1 cellular context compared by ENCODE assay signal in the genomic region with DNA sequence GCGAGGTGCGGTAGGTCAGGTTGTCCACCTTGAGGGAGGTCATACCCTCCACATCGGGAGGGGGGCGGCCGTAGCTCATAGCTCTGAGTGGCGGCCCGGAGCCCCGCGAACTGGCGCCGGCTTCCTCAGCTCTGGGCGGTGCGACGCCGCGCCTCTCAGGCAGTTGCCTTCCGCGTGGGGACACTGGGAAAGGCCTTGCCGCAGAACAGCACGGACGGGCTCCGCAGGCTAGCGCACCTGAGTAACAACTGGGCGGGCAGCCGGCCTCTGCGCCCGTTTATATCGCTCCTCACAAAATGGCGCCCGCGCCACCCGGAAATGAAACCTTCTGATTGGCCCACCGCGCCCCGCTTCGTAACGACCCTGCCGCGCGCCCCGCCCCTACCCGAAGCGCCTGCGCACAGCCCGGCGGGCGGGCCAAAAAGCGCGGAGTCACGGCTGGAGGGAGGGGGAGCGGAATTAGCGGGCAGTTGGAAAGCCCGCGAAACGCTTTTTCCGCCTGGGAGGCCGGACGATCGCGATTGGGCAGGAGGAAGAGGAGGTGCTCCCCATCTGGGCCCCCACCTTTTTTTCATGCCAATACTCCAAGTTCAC.
TF ChIP-seq lines count a peak whose summit lies in the region.

A gene with protein sequence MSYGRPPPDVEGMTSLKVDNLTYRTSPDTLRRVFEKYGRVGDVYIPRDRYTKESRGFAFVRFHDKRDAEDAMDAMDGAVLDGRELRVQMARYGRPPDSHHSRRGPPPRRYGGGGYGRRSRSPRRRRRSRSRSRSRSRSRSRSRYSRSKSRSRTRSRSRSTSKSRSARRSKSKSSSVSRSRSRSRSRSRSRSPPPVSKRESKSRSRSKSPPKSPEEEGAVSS (minus strand): TSS at position 250 of the 594 bp plus-strand sequence. CDS start 171 bp downstream, at position 79.

TF ChIP-seq in A549, 52 proteins besides CTCF, POLR2A, EP300 and RAD21 (continued from another document):
- TF ChIP-seq, protein P1, sequence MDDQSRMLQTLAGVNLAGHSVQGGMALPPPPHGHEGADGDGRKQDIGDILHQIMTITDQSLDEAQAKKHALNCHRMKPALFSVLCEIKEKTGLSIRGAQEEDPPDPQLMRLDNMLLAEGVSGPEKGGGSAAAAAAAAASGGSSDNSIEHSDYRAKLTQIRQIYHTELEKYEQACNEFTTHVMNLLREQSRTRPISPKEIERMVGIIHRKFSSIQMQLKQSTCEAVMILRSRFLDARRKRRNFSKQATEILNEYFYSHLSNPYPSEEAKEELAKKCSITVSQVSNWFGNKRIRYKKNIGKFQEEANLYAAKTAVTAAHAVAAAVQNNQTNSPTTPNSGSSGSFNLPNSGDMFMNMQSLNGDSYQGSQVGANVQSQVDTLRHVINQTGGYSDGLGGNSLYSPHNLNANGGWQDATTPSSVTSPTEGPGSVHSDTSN (IDR thresholded peaks at IDR 0.05): peak; percentile 83; the same call in 1 of the 2 replicates
- TF ChIP-seq RCOR1 (IDR thresholded peaks at IDR 0.05; ENCODE audit: low read depth, low read length) (no peak), RFX5 (IDR thresholded peaks at IDR 0.05) (peak; percentile 43), TFCP2L1 (CRISPR knock-in tag; IDR thresholded peaks at IDR 0.05) (0 out of 2 replicates have a peak, but pooled peaks have one; percentile 62), CHD4 (IDR thresholded peaks at IDR 0.05; ENCODE audit: borderline replicate concordance) (no peak), NPAS2 (CRISPR knock-in tag; IDR thresholded peaks at IDR 0.05; ENCODE audit: borderline replicate concordance) (no peak), CEBPB (IDR thresholded peaks at IDR 0.05) (0 out of 4 replicates have a peak, but pooled peaks of 1 of the 2 experiments have one; percentile 15), HOXB5 (CRISPR knock-in tag; IDR thresholded peaks at IDR 0.05) (peak; percentile 81; the same call in 1 of the 2 replicates), GATA3 (IDR thresholded peaks at IDR 0.05; ENCODE audit: borderline replicate concordance) (peak; percentile 28; the same call in 1 of the 2 replicates), CHD2 (IDR thresholded peaks at IDR 0.05; ENCODE audit: low read length, partially characterized antibody) (peak; percentile 25), SMC3 (IDR thresholded peaks at IDR 0.05) (no peak), ZFP36 (IDR thresholded peaks at IDR 0.05; ENCODE audit: borderline replicate concordance, partially characterized antibody) (no peak), HDAC2 (IDR thresholded peaks at IDR 0.05) (no peak), ZC3H11A (IDR thresholded peaks at IDR 0.05) (no peak; the same call in 1 of the 2 replicates), NR3C1 (IDR thresholded peaks at IDR 0.05) (no peak), CBX8 (IDR thresholded peaks at IDR 0.05) (no peak), FOSL2 (IDR thresholded peaks at IDR 0.05) (no peak), FOSL2 (CRISPR knock-in tag; IDR thresholded peaks at IDR 0.05) (peak; percentile 47; the same call in 1 of the 2 replicates), MYC (IDR thresholded peaks at IDR 0.05; ENCODE audit: borderline replicate concordance, low read length) (no peak; the same call in 1 of the 2 replicates), RARB (CRISPR knock-in tag; IDR thresholded peaks at IDR 0.05) (peak; percentile 84), TP53 (CRISPR knock-in tag; IDR thresholded peaks at IDR 0.05) (no peak; the same call in 1 of the 2 replicates), CBX2 (IDR thresholded peaks at IDR 0.05; ENCODE audit: borderline replicate concordance, low read depth) (no peak), MAFK (IDR thresholded peaks at IDR 0.05; ENCODE audit: partially characterized antibody) (peak; percentile 99), HOXA7 (CRISPR knock-in tag; IDR thresholded peaks at IDR 0.05) (peak; percentile 84), ESRRA (IDR thresholded peaks at IDR 0.05; ENCODE audit: borderline replicate concordance, low read length) (no peak), HEYL (CRISPR knock-in tag; IDR thresholded peaks at IDR 0.05) (no peak), PHF8 (IDR thresholded peaks at IDR 0.05; ENCODE audit: borderline replicate concordance, low read depth) (peak; percentile 100), HOXB13 (CRISPR knock-in tag; IDR thresholded peaks at IDR 0.05; ENCODE audit: low read depth) (no peak), FOXS1 (CRISPR knock-in tag; IDR thresholded peaks at IDR 0.05) (0 out of 2 replicates have a peak, but pooled peaks have one; percentile 19), FOSB (CRISPR knock-in tag; IDR thresholded peaks at IDR 0.05) (peak; percentile 94), BHLHE40 (IDR thresholded peaks at IDR 0.05; ENCODE audit: low read depth, low read length) (no peak), RNF2 (IDR thresholded peaks at IDR 0.05; ENCODE audit: borderline replicate concordance, low read depth) (no peak), ZNF302 (CRISPR knock-in tag; IDR thresholded peaks at IDR 0.05) (no peak), KDM5A (IDR thresholded peaks at IDR 0.05) (no peak), POLR2AphosphoS2 (conservative IDR thresholded peaks at IDR 0.05; ENCODE audit: low read length) (no peak; the same call in 1 of the 2 replicates), KDM1A (IDR thresholded peaks at IDR 0.05; ENCODE audit: low read depth) (no peak)
- TF ChIP-seq, protein P2, sequence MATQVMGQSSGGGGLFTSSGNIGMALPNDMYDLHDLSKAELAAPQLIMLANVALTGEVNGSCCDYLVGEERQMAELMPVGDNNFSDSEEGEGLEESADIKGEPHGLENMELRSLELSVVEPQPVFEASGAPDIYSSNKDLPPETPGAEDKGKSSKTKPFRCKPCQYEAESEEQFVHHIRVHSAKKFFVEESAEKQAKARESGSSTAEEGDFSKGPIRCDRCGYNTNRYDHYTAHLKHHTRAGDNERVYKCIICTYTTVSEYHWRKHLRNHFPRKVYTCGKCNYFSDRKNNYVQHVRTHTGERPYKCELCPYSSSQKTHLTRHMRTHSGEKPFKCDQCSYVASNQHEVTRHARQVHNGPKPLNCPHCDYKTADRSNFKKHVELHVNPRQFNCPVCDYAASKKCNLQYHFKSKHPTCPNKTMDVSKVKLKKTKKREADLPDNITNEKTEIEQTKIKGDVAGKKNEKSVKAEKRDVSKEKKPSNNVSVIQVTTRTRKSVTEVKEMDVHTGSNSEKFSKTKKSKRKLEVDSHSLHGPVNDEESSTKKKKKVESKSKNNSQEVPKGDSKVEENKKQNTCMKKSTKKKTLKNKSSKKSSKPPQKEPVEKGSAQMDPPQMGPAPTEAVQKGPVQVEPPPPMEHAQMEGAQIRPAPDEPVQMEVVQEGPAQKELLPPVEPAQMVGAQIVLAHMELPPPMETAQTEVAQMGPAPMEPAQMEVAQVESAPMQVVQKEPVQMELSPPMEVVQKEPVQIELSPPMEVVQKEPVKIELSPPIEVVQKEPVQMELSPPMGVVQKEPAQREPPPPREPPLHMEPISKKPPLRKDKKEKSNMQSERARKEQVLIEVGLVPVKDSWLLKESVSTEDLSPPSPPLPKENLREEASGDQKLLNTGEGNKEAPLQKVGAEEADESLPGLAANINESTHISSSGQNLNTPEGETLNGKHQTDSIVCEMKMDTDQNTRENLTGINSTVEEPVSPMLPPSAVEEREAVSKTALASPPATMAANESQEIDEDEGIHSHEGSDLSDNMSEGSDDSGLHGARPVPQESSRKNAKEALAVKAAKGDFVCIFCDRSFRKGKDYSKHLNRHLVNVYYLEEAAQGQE (IDR thresholded peaks at IDR 0.05): no peak; the same call in 1 of the 2 replicates
- TF ChIP-seq, protein P3, sequence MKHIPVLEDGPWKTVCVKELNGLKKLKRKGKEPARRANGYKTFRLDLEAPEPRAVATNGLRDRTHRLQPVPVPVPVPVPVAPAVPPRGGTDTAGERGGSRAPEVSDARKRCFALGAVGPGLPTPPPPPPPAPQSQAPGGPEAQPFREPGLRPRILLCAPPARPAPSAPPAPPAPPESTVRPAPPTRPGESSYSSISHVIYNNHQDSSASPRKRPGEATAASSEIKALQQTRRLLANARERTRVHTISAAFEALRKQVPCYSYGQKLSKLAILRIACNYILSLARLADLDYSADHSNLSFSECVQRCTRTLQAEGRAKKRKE (CRISPR knock-in tag; IDR thresholded peaks at IDR 0.05; ENCODE audit: low read depth): peak; percentile 36; the same call in 1 of the 2 replicates
- TF ChIP-seq, protein P4, sequence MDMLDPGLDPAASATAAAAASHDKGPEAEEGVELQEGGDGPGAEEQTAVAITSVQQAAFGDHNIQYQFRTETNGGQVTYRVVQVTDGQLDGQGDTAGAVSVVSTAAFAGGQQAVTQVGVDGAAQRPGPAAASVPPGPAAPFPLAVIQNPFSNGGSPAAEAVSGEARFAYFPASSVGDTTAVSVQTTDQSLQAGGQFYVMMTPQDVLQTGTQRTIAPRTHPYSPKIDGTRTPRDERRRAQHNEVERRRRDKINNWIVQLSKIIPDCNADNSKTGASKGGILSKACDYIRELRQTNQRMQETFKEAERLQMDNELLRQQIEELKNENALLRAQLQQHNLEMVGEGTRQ (IDR thresholded peaks at IDR 0.05): no peak
- TF ChIP-seq, protein P5, sequence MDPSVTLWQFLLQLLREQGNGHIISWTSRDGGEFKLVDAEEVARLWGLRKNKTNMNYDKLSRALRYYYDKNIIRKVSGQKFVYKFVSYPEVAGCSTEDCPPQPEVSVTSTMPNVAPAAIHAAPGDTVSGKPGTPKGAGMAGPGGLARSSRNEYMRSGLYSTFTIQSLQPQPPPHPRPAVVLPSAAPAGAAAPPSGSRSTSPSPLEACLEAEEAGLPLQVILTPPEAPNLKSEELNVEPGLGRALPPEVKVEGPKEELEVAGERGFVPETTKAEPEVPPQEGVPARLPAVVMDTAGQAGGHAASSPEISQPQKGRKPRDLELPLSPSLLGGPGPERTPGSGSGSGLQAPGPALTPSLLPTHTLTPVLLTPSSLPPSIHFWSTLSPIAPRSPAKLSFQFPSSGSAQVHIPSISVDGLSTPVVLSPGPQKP (IDR thresholded peaks at IDR 0.05; ENCODE audit: low read depth, low read length): no peak
- TF ChIP-seq, protein P6, sequence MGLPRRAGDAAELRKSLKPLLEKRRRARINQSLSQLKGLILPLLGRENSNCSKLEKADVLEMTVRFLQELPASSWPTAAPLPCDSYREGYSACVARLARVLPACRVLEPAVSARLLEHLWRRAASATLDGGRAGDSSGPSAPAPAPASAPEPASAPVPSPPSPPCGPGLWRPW (IDR thresholded peaks at IDR 0.05): no peak
- TF ChIP-seq, protein P7, sequence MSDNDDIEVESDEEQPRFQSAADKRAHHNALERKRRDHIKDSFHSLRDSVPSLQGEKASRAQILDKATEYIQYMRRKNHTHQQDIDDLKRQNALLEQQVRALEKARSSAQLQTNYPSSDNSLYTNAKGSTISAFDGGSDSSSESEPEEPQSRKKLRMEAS (IDR thresholded peaks at IDR 0.05): peak; percentile 84
